13 cellular contexts compared by ENCODE assay signal in genomic region chrX:12138366-12139313, GRCh38. TPM values are rescaled to one million over a fixed set of nuclear protein-coding genes. Genes with fewer than 3 reads are reported as not detected.
DNase-seq lines count a peak whose midpoint lies in the region; ATAC-seq and TF ChIP-seq lines count a peak whose summit lies in the region.
"Had no signal": no experiment of that assay in that cellular context is flagged by ENCODE, and none has a peak within 500 bp of the region (broad histone marks: within the 10 kb centered on the region; RNA-seq: fewer than 3 reads in every experiment).

Gene FRMPD4, plus strand, starts transcription at chrX:12138473. Its CDS starts 499 bp downstream, at chrX:12138972.

- no peak within 1 kb of the TSS for H3K14ac ChIP-seq in mesenchymal stem cell (ENCODE audit: low read length in 2 of 2)

- no peak within 1 kb of the TSS for H2BK120ac ChIP-seq in mesenchymal stem cell (ENCODE audit: low read depth, low read length)

- H3K36me3 ChIP-seq in mesenchymal stem cell (ENCODE audit: control insufficient read depth in 1 of 2, insufficient read depth in 2 of 2, low read depth in 1 of 2, low read length in 2 of 2) = no peaks in the 10 kb centered on the region
- no peaks in the 10 kb centered on the region for H3K36me3 ChIP-seq in vagina

- no peaks in the 10 kb centered on the region for H3K79me1 ChIP-seq in mesenchymal stem cell (replicated peaks; ENCODE audit: low read length, poor library complexity, severe bottlenecking)

- peak; percentile 51 for DNase-seq in Right ventricle myocardium inferior (ENCODE audit: missing footprints)
- DNase-seq in cardiac septum (ENCODE audit: low spot score) = no peak
- DNase-seq in dorsolateral prefrontal cortex = peak in 3 of 10 donors; percentile 17 to 45 (median 41)
- DNase-seq in mesenchymal stem cell = no peak
- no peak for DNase-seq in vagina (ENCODE audit: extremely low spot score in 2 of 2)
- no peak for DNase-seq in stimulated activated naive CD8-positive, alpha-beta T cell treated with anti-CD3 and anti-CD28 coated beads, Interleukin-15, Interleukin-2, amounts not matched to agents 100 U/mL and 50 U/mL, for 24 hours
- DNase-seq: activated CD4-positive, alpha-beta T cell treated with anti-CD3 and anti-CD28 coated beads for 1 hour; MV-4-11; stimulated activated CD4-positive, alpha-beta T cell treated with anti-CD3 and anti-CD28 coated beads, Interleukin-4, amount 100 ng/mL, for 24 hours had no signal

- H3K18ac ChIP-seq in mesenchymal stem cell (ENCODE audit: low read depth in 1 of 2, low read length in 2 of 2) = no peak within 1 kb of the TSS

- H4K8ac ChIP-seq in mesenchymal stem cell (ENCODE audit: low read length) = no peak within 1 kb of the TSS

- H3K4me2 ChIP-seq in mesenchymal stem cell (ENCODE audit: low read length, poor library complexity, severe bottlenecking) = peak within 1 kb of the TSS; percentile 88

- H3K9ac ChIP-seq in mesenchymal stem cell (ENCODE audit: low read length) = peak within 1 kb of the TSS; percentile 51

- no peak within 1 kb of the TSS for H3K23ac ChIP-seq in mesenchymal stem cell (ENCODE audit: low read length in 2 of 2)

- no peak within 1 kb of the TSS for H2BK5ac ChIP-seq in mesenchymal stem cell (ENCODE audit: low read depth, low read length, poor library complexity, severe bottlenecking)

- WGBS in mesenchymal stem cell = under 1% methylated on average over 24 of the region's 80 CpGs

- H3K4me1 ChIP-seq in mesenchymal stem cell (ENCODE audit: control insufficient read depth, insufficient read depth, low read depth, low read length) (peaks cover 10% of the 10 kb centered on the region), vagina (peaks cover 12% of the 10 kb centered on the region)

- TF ChIP-seq CTCF in dorsolateral prefrontal cortex (IDR thresholded peaks at IDR 0.05 in 54 of 56, conservative IDR thresholded peaks at IDR 0.05 in 2 of 56; ENCODE audit: low read depth in 1 of 56, partially characterized antibody in 56 of 56) (no peak), vagina (IDR thresholded peaks at IDR 0.05) (no peak)

- H3K9me3 ChIP-seq in mesenchymal stem cell (ENCODE audit: control insufficient read depth, low read length) (no peaks in the 10 kb centered on the region), vagina (no peaks in the 10 kb centered on the region)

- peak within 1 kb of the TSS in 49 of 59 donors; percentile 3 to 81 (median 55) for H3K27ac ChIP-seq in dorsolateral prefrontal cortex
- H3K27ac ChIP-seq in mesenchymal stem cell (ENCODE audit: low read length, poor library complexity, severe bottlenecking) = no peak within 1 kb of the TSS
- no peak within 1 kb of the TSS for H3K27ac ChIP-seq in vagina
- H3K27ac ChIP-seq: epithelial cell of prostate had no signal

- H4K91ac ChIP-seq in mesenchymal stem cell (ENCODE audit: low read length) = no peak within 1 kb of the TSS

- no peak within 1 kb of the TSS for H2AFZ ChIP-seq in mesenchymal stem cell (ENCODE audit: low read depth, low read length)

- peak within 1 kb of the TSS in 58 of 59 donors; percentile 7 to 64 (median 49) for H3K4me3 ChIP-seq in dorsolateral prefrontal cortex
- H3K4me3 ChIP-seq in mesenchymal stem cell (ENCODE audit: insufficient read depth in 1 of 2, low read depth in 1 of 2, low read length in 2 of 2) = peak within 1 kb of the TSS; percentile 54 to 79
- H3K4me3 ChIP-seq in vagina = peak within 1 kb of the TSS; percentile 22 to 24

- H3K27me3 ChIP-seq in dorsolateral prefrontal cortex (peaks cover 0 to 86% (median 31%) of the 10 kb centered on the region in 45 donors), mesenchymal stem cell (ENCODE audit: control insufficient read depth in 1 of 2, insufficient read depth in 1 of 2, low read length in 2 of 2) (peaks cover 36 to 38% of the 10 kb centered on the region in 2 experiments), vagina (no peaks in the 10 kb centered on the region)

- H3K4ac ChIP-seq in mesenchymal stem cell (ENCODE audit: low read depth in 1 of 2, low read length in 2 of 2) = no peak within 1 kb of the TSS

- H2BK12ac ChIP-seq in mesenchymal stem cell (ENCODE audit: low read length in 2 of 2) = no peak within 1 kb of the TSS

- intact Hi-C loops in Right ventricle myocardium inferior (cut with DNase I) (no loop called here), cardiac septum (cut with DNase I) (no loop called here), dorsolateral prefrontal cortex (cut with DNase I) (no loop called here), vagina (cut with DNase I) (no loop called here)

- no peak for ATAC-seq in Right ventricle myocardium inferior
- no peak for ATAC-seq in stimulated activated naive CD8-positive, alpha-beta T cell treated with anti-CD3 and anti-CD28 coated beads, Interleukin-15, Interleukin-2, amounts not matched to agents 100 U/mL and 50 U/mL, for 24 hours
- no peak for ATAC-seq in GM18505 (IDR thresholded peaks at IDR 0.05; ENCODE audit: unreplicated experiment)
- no peak for ATAC-seq in GM19452 (IDR thresholded peaks at IDR 0.05; ENCODE audit: unreplicated experiment)

- TF ChIP-seq POLR2A in vagina (IDR thresholded peaks at IDR 0.05) (no peak), GM18505 (IDR thresholded peaks at IDR 0.05; ENCODE audit: borderline replicate concordance, extremely low read depth, insufficient read depth, insufficient read length) (no peak)

- no peak within 1 kb of the TSS for H2BK15ac ChIP-seq in mesenchymal stem cell (ENCODE audit: low read depth, poor library complexity, severe bottlenecking)

- H2AK5ac ChIP-seq in mesenchymal stem cell (ENCODE audit: low read length, severe bottlenecking) = no peak within 1 kb of the TSS

RNA-seq across cellular contexts. Expression of gene FRMPD4, which starts in this region (rescaled TPM):
- total RNA-seq in Right ventricle myocardium inferior (1.2 TPM), cardiac septum (2.0 TPM), dorsolateral prefrontal cortex (10 to 100 TPM in 119 of 120 experiments, 1 to 10 TPM in 1; 9.8 to 51.7 (median 35.9) TPM), vagina (not detected)
- 0.03 TPM for polyA plus RNA-seq in mesenchymal stem cell (2013, experiment 1 of 2)
- polyA plus RNA-seq in mesenchymal stem cell (2013, experiment 2 of 2) = 0.04 TPM
- total RNA-seq: CD4-positive, alpha-beta memory T cell had no signal
- polyA plus RNA-seq: CD4-positive, alpha-beta memory T cell had no signal

Comparison
In these comparisons a context has a peak if more than half of its experiments do, and no peak if none do; other contexts are left out.
1. H3K27ac ChIP-seq: peak in dorsolateral prefrontal cortex (49 of 59); none in mesenchymal stem cell (single experiment) and vagina (single experiment).
2. Peak in every context shown above with its lines, with median percentiles within 50 percentile points of each other: H3K4me3 ChIP-seq.